Comparison of ENCODE assay signal across 3 cellular contexts in the genomic region with DNA sequence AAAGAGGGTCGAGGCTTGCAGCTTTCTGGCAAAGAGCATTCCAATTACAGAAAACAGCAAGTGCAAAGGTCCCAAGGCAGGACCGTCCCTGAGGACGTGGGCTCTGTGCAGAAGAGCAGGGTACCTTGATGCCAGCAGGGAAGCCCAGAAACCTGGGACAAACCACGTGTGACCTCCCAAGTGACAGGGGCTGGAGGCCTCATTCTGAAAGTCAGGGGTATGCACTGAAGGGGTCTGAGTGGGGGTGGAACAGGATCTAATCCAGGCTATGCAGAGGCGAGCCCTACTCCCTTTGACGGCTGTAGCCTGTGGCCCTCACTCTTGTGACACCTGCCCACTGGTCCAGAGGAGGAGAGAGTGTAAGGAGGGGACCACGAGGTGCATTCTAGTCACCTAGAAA.
A peak's percentile ranks its signal among the peaks of the same experiment; 100 is the strongest.
TF ChIP-seq lines count a peak whose summit lies in the region.

No MANE protein-coding gene starts in this region.

TF ChIP-seq in K562, 482 proteins besides CTCF, POLR2A, EP300 and RAD21:
- TF ChIP-seq, protein P1, sequence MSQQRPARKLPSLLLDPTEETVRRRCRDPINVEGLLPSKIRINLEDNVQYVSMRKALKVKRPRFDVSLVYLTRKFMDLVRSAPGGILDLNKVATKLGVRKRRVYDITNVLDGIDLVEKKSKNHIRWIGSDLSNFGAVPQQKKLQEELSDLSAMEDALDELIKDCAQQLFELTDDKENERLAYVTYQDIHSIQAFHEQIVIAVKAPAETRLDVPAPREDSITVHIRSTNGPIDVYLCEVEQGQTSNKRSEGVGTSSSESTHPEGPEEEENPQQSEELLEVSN (IDR thresholded peaks at IDR 0.05; ENCODE audit: borderline replicate concordance in 1 of 2, extremely low read depth in 1 of 2, insufficient read depth in 1 of 2, insufficient read length in 1 of 2, low read depth in 1 of 2, low read length in 1 of 2, poor library complexity in 1 of 2, severe bottlenecking in 1 of 2), result peak in 1 of 2 experiments; percentile 4
- TF ChIP-seq CREB1 (IDR thresholded peaks at IDR 0.05) (no peak), CREB1 (CRISPR knock-in tag; IDR thresholded peaks at IDR 0.05) (0 out of 2 replicates have a peak, but pooled peaks have one; percentile 34), ZNF668 (CRISPR knock-in tag; IDR thresholded peaks at IDR 0.05) (0 out of 2 replicates have a peak, but pooled peaks have one; percentile 11), MCM5 (IDR thresholded peaks at IDR 0.05; ENCODE audit: low read depth) (no peak), ZNF707 (CRISPR knock-in tag; conservative IDR thresholded peaks at IDR 0.05) (no peak), HIVEP1 (CRISPR knock-in tag; IDR thresholded peaks at IDR 0.05) (0 out of 2 replicates have a peak, but pooled peaks have one; percentile 16)
- TF ChIP-seq, protein P2, sequence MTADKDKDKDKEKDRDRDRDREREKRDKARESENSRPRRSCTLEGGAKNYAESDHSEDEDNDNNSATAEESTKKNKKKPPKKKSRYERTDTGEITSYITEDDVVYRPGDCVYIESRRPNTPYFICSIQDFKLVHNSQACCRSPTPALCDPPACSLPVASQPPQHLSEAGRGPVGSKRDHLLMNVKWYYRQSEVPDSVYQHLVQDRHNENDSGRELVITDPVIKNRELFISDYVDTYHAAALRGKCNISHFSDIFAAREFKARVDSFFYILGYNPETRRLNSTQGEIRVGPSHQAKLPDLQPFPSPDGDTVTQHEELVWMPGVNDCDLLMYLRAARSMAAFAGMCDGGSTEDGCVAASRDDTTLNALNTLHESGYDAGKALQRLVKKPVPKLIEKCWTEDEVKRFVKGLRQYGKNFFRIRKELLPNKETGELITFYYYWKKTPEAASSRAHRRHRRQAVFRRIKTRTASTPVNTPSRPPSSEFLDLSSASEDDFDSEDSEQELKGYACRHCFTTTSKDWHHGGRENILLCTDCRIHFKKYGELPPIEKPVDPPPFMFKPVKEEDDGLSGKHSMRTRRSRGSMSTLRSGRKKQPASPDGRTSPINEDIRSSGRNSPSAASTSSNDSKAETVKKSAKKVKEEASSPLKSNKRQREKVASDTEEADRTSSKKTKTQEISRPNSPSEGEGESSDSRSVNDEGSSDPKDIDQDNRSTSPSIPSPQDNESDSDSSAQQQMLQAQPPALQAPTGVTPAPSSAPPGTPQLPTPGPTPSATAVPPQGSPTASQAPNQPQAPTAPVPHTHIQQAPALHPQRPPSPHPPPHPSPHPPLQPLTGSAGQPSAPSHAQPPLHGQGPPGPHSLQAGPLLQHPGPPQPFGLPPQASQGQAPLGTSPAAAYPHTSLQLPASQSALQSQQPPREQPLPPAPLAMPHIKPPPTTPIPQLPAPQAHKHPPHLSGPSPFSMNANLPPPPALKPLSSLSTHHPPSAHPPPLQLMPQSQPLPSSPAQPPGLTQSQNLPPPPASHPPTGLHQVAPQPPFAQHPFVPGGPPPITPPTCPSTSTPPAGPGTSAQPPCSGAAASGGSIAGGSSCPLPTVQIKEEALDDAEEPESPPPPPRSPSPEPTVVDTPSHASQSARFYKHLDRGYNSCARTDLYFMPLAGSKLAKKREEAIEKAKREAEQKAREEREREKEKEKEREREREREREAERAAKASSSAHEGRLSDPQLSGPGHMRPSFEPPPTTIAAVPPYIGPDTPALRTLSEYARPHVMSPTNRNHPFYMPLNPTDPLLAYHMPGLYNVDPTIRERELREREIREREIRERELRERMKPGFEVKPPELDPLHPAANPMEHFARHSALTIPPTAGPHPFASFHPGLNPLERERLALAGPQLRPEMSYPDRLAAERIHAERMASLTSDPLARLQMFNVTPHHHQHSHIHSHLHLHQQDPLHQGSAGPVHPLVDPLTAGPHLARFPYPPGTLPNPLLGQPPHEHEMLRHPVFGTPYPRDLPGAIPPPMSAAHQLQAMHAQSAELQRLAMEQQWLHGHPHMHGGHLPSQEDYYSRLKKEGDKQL (CRISPR knock-in tag; IDR thresholded peaks at IDR 0.05; ENCODE audit: borderline replicate concordance), result 0 out of 2 replicates have a peak, but pooled peaks have one; percentile 66

TF ChIP-seq in H1, 55 proteins besides CTCF, POLR2A, EP300 and RAD21:
- TF ChIP-seq TAF7 (optimal IDR thresholded peaks at IDR 0.05; ENCODE audit: borderline replicate concordance, low read depth, low read length) (no peak), TCF12 (IDR thresholded peaks at IDR 0.05; ENCODE audit: low read depth, low read length) (no peak)

TF ChIP-seq in WTC11, 78 proteins besides CTCF, POLR2A, EP300 and RAD21:
- no peak for TF ChIP-seq NR2C2 (CRISPR knock-in tag; IDR thresholded peaks at IDR 0.05)
- TF ChIP-seq ZNF263 (CRISPR knock-in tag; IDR thresholded peaks at IDR 0.05; ENCODE audit: low read depth), result no peak
- no peak for TF ChIP-seq CBFB (CRISPR knock-in tag; IDR thresholded peaks at IDR 0.05; ENCODE audit: low read depth)
- no peak for TF ChIP-seq MXD4 (CRISPR knock-in tag; IDR thresholded peaks at IDR 0.05; ENCODE audit: borderline replicate concordance)
- TF ChIP-seq JAZF1 (CRISPR knock-in tag; IDR thresholded peaks at IDR 0.05), result no peak
